In genomic region chr2:116319001-116319400, GRCh38 we compare ENCODE assay signal across 20 cellular contexts.
A peak's percentile ranks its signal among the peaks of the same experiment; 100 is the strongest.
DNase-seq lines count a peak whose midpoint lies in the region; ATAC-seq and TF ChIP-seq lines count a peak whose summit lies in the region.
"Had no signal": no experiment of that assay in that cellular context is flagged by ENCODE, and none has a peak within 500 bp of the region (broad histone marks: within the 10 kb centered on the region; RNA-seq: fewer than 3 reads in every experiment).

No MANE protein-coding gene starts in this region.

- H2BK15ac ChIP-seq in H9 (ENCODE audit: low read depth, low read length) = no peak overlapping the region

- no peak overlapping the region for H3K56ac ChIP-seq in H9 (ENCODE audit: insufficient read length, low read depth, low read length)

- peaks cover 24 to 28% of the 10 kb centered on the region in 2 experiments for H3K4me1 Mint-ChIP-seq in H9
- H3K4me1 Mint-ChIP-seq in endodermal cell = peaks cover 10% of the 10 kb centered on the region
- H3K4me1 Mint-ChIP-seq in neural progenitor cell = peaks cover 6% of the 10 kb centered on the region
- H3K4me1 Mint-ChIP-seq: CD14-positive monocyte; CD4-positive, alpha-beta memory T cell; CD4-positive, CD25-positive, alpha-beta regulatory T cell; CD8-positive, alpha-beta memory T cell had no signal

- H3K9me3 ChIP-seq in H9 (ENCODE audit: control insufficient read depth, low read depth, low read length) (no peaks in the 10 kb centered on the region), endodermal cell (ENCODE audit: control insufficient read depth, low read length) (no peaks in the 10 kb centered on the region), neural progenitor cell (ENCODE audit: low read depth) (no peaks in the 10 kb centered on the region)
- H3K9me3 ChIP-seq: BE2C, BLaER1 had no signal

- H3K27ac ChIP-seq in H9 (ENCODE audit: insufficient read length, low read depth, low read length) = no peak overlapping the region
- H3K27ac ChIP-seq in endodermal cell (ENCODE audit: low read depth, low read length) = no peak overlapping the region
- H3K27ac ChIP-seq in neural progenitor cell = no peak overlapping the region
- H3K27ac ChIP-seq: BLaER1 had no signal

- no peak overlapping the region for H3K4me2 ChIP-seq in H9 (ENCODE audit: insufficient read depth, insufficient read length, low read length)
- peak overlapping the region; percentile 41 for H3K4me2 ChIP-seq in neural progenitor cell
- H3K4me2 ChIP-seq: BLaER1 had no signal

- no peak overlapping the region for H3K18ac ChIP-seq in H9 (ENCODE audit: insufficient read length, low read depth, low read length)

- no peaks in the 10 kb centered on the region for H3K27me3 ChIP-seq in H9 (ENCODE audit: insufficient read depth, low read length)
- H3K27me3 ChIP-seq in endodermal cell (ENCODE audit: control insufficient read depth, insufficient read depth, low read length, poor library complexity, severe bottlenecking) = no peaks in the 10 kb centered on the region
- H3K27me3 ChIP-seq in neural progenitor cell = no peaks in the 10 kb centered on the region
- H3K27me3 ChIP-seq: BE2C, BLaER1 had no signal

- no peak overlapping the region for H3K4me3 Mint-ChIP-seq in H9
- no peak overlapping the region for H3K4me3 Mint-ChIP-seq in endodermal cell
- no peak overlapping the region for H3K4me3 Mint-ChIP-seq in neural progenitor cell
- H3K4me3 Mint-ChIP-seq: CD14-positive monocyte; CD4-positive, alpha-beta memory T cell; CD4-positive, CD25-positive, alpha-beta regulatory T cell; CD8-positive, alpha-beta memory T cell had no signal

- no peak overlapping the region for H2BK20ac ChIP-seq in H9 (ENCODE audit: low read depth, low read length, poor library complexity, severe bottlenecking)

- H3K36me3 Mint-ChIP-seq in H9 (ENCODE audit: insufficient read depth in 1 of 3, low read depth in 3 of 3) (peaks cover 0 to 3% (median 0%) of the 10 kb centered on the region in 3 experiments; a peak in 2 of 7 replicates), endodermal cell (ENCODE audit: low read depth) (no peaks in the 10 kb centered on the region), neural progenitor cell (no peaks in the 10 kb centered on the region)
- H3K36me3 Mint-ChIP-seq: CD14-positive monocyte; CD4-positive, alpha-beta memory T cell; CD4-positive, CD25-positive, alpha-beta regulatory T cell had no signal

- no peaks in the 10 kb centered on the region for H3K27me3 Mint-ChIP-seq in H9 (ENCODE audit: low read depth)
- no peaks in the 10 kb centered on the region for H3K27me3 Mint-ChIP-seq in endodermal cell (ENCODE audit: insufficient read depth)
- no peaks in the 10 kb centered on the region for H3K27me3 Mint-ChIP-seq in neural progenitor cell (ENCODE audit: insufficient read depth, low read depth)
- H3K27me3 Mint-ChIP-seq: CD4-positive, alpha-beta memory T cell; CD4-positive, CD25-positive, alpha-beta regulatory T cell; CD8-positive, alpha-beta memory T cell had no signal

- H3K4ac ChIP-seq in H9 (ENCODE audit: low read depth, low read length) = no peak overlapping the region

- H4K91ac ChIP-seq in H9 (ENCODE audit: insufficient read length, low read depth, low read length) = no peak overlapping the region

- H3K23ac ChIP-seq in H9 (ENCODE audit: insufficient read length, low read depth, low read length) = no peak overlapping the region

- TF ChIP-seq CTCF in H9 (conservative IDR thresholded peaks at IDR 0.05) = no peak
- no peak for TF ChIP-seq CTCF in endodermal cell (conservative IDR thresholded peaks at IDR 0.05)
- TF ChIP-seq CTCF in neural progenitor cell (IDR thresholded peaks at IDR 0.05) = no peak

- H3K9me3 Mint-ChIP-seq in H9 = no peaks in the 10 kb centered on the region; a peak in 2 of 5 replicates
- peaks cover 3% of the 10 kb centered on the region for H3K9me3 Mint-ChIP-seq in endodermal cell
- no peaks in the 10 kb centered on the region for H3K9me3 Mint-ChIP-seq in neural progenitor cell

- no peak overlapping the region for H3T11ph ChIP-seq in H9 (ENCODE audit: low read length)

- H2BK12ac ChIP-seq in H9 (ENCODE audit: insufficient read length, low read depth, low read length) = no peak overlapping the region

- no peaks in the 10 kb centered on the region for H3F3A ChIP-seq in neural progenitor cell (ENCODE audit: low read depth)

- no peak overlapping the region for H4K8ac ChIP-seq in H9 (replicated peaks; ENCODE audit: insufficient read length, low read depth, low read length)

- H4K5ac ChIP-seq in H9 (ENCODE audit: insufficient read length, low read depth, low read length) = no peak overlapping the region

- H3K36me3 ChIP-seq in endodermal cell (ENCODE audit: control insufficient read depth, insufficient read depth, low read length) (no peaks in the 10 kb centered on the region), neural progenitor cell (no peaks in the 10 kb centered on the region)
- H3K36me3 ChIP-seq: BE2C, BLaER1 had no signal

- whole genome bisulfite sequencing in H9 (ENCODE audit: extremely low coverage, insufficient read length, low lambda C conversion rate) = no CpG with 5 or more reads among the region's 1 CpG
- WGBS in endodermal cell (ENCODE audit: insufficient coverage in 1 of 2, insufficient read length in 1 of 2), 2 experiments = 65 to 83% methylated on average over 1 of the region's 1 CpG

- H3K79me1 ChIP-seq in H9 (ENCODE audit: insufficient read depth, low read depth, low read length, poor library complexity, severe bottlenecking) = no peaks in the 10 kb centered on the region

- no peaks in the 10 kb centered on the region for H3K79me2 ChIP-seq in H9 (ENCODE audit: insufficient read depth, low read length)
- H3K79me2 ChIP-seq in neural progenitor cell (ENCODE audit: low read depth) = no peaks in the 10 kb centered on the region

- peak overlapping the region in 2 of 3 experiments; percentile 36 to 92; a peak in 2 of 7 replicates for H3K27ac Mint-ChIP-seq in H9
- H3K27ac Mint-ChIP-seq in endodermal cell = no peak overlapping the region
- H3K27ac Mint-ChIP-seq in neural progenitor cell = no peak overlapping the region
- H3K27ac Mint-ChIP-seq: CD14-positive monocyte; CD4-positive, alpha-beta memory T cell; CD4-positive, CD25-positive, alpha-beta regulatory T cell; CD8-positive, alpha-beta memory T cell had no signal

- H2AFZ ChIP-seq in H9 (ENCODE audit: low read length) (no peak overlapping the region), neural progenitor cell (replicated peaks) (peak overlapping the region; percentile 84)

- H3K4me1 ChIP-seq in H9 (ENCODE audit: insufficient read depth, low read length) (peaks cover 6% of the 10 kb centered on the region; the same call in 1 of the 2 replicates), endodermal cell (ENCODE audit: control insufficient read depth, insufficient read depth, low read length) (no peaks in the 10 kb centered on the region), neural progenitor cell (peaks cover 27% of the 10 kb centered on the region)
- H3K4me1 ChIP-seq: BE2C, BLaER1 had no signal

- H2AK5ac ChIP-seq in H9 (ENCODE audit: insufficient read length, low read length) = no peak overlapping the region

- H4K20me1 ChIP-seq in H9 (ENCODE audit: control insufficient read depth, insufficient read depth, insufficient read length) (no peaks in the 10 kb centered on the region), neural progenitor cell (ENCODE audit: low read depth) (no peaks in the 10 kb centered on the region)
- H4K20me1 ChIP-seq: BLaER1 had no signal

- no peak overlapping the region for H3K9ac ChIP-seq in H9 (ENCODE audit: extremely low read depth, insufficient read length, low read length)
- no peak overlapping the region for H3K9ac ChIP-seq in endodermal cell (ENCODE audit: extremely low read depth, low read length, poor library complexity, severe bottlenecking)
- H3K9ac ChIP-seq in neural progenitor cell = no peak overlapping the region
- H3K9ac ChIP-seq: BLaER1 had no signal

- no peak overlapping the region for H2BK120ac ChIP-seq in H9 (ENCODE audit: low read depth, low read length, poor library complexity, severe bottlenecking)

- H3K4me3 ChIP-seq in endodermal cell (ENCODE audit: low read length) (no peak overlapping the region), neural progenitor cell (no peak overlapping the region)
- H3K4me3 ChIP-seq: BLaER1 had no signal

- H2BK5ac ChIP-seq in H9 (ENCODE audit: insufficient read length, low read length) = no peak overlapping the region

- DNase-seq in H9 (no peak), endodermal cell (peak; percentile 34), neural progenitor cell (ENCODE audit: low spot score) (no peak), retina (peak; percentile 3), left cardiac atrium (no peak)
- DNase-seq: 8988T; ACHN; BE2C; C1 segment of cervical spinal cord; CD4-positive, alpha-beta memory T cell; CD4-positive, CD25-positive, alpha-beta regulatory T cell; CD8-positive, alpha-beta memory T cell; DMS 273 treated with DMSO at 0.1 percent for 48 hours; DMS79 treated with DMSO at 0.1 percent for 48 hours; GF-D8 had no signal

- intact Hi-C loops in left cardiac atrium (cut with DNase I) = no loop called here

- no peaks in the 10 kb centered on the region for H3K23me2 ChIP-seq in H9 (ENCODE audit: insufficient read length, low read depth, low read length, poor library complexity, severe bottlenecking)

- H3K14ac ChIP-seq in H9 (ENCODE audit: insufficient read depth, low read length) = no peak overlapping the region

- ATAC-seq in left cardiac atrium (no peak), HG03457 (IDR thresholded peaks at IDR 0.05; ENCODE audit: unreplicated experiment) (no peak), SK-N-SH treated with all-trans-retinoic acid at 6 μM for 48 hours (no peak), GM18498 (IDR thresholded peaks at IDR 0.05; ENCODE audit: unreplicated experiment) (no peak)

TF ChIP-seq in SK-N-SH treated with all-trans-retinoic acid at 6 μM for 48 hours, 23 proteins besides CTCF, POLR2A, EP300 and RAD21:
- no peak for TF ChIP-seq OSR1 (CRISPR knock-in tag; IDR thresholded peaks at IDR 0.05)

Comparison
In these comparisons a context has a peak if more than half of its experiments do, and no peak if none do; other contexts are left out.
1. DNase-seq: peak in endodermal cell (single experiment) and retina (single experiment); none in H9 (single experiment), neural progenitor cell (single experiment) and left cardiac atrium (single experiment).
2. H3K27ac Mint-ChIP-seq: peak in H9 (2 of 3); none in endodermal cell (single experiment) and neural progenitor cell (single experiment).